8 cellular contexts compared by ENCODE assay signal in genomic region chr18:55588876-55589595, GRCh38. TPM values are rescaled to one million over a fixed set of nuclear protein-coding genes. Genes with fewer than 3 reads are reported as not detected.
DNase-seq lines count a peak whose midpoint lies in the region; ATAC-seq and TF ChIP-seq lines count a peak whose summit lies in the region.

No MANE protein-coding gene starts in this region.

- no peaks in the 10 kb centered on the region for H4K20me1 ChIP-seq in fibroblast of lung (ENCODE audit: control insufficient read depth, extremely low read depth, insufficient read depth, low read length)

- no peaks in the 10 kb centered on the region for H3K36me3 Mint-ChIP-seq in activated naive CD4-positive, alpha-beta T cell treated with anti-CD3 and anti-CD28 coated beads, Interleukin-2, amount 50 U/mL, for 24 hours
- H3K36me3 Mint-ChIP-seq in osteocyte (ENCODE audit: unreplicated experiment): peaks cover 4% of the 10 kb centered on the region

- H3K9ac ChIP-seq in SK-N-MC (ENCODE audit: insufficient read length) (peak overlapping the region; percentile 78), fibroblast of lung (ENCODE audit: insufficient read depth, low read length) (no peak overlapping the region)

- peaks cover 4% of the 10 kb centered on the region for H3K4me1 ChIP-seq in fibroblast of lung (ENCODE audit: control insufficient read depth, extremely low read depth, insufficient read depth, low read length)

- peaks cover 26% of the 10 kb centered on the region for H3K79me2 ChIP-seq in fibroblast of lung (ENCODE audit: control insufficient read depth, insufficient read depth, low read length)

- ATAC-seq in GM18517 (IDR thresholded peaks at IDR 0.05; ENCODE audit: unreplicated experiment) (no peak), GM21447 (IDR thresholded peaks at IDR 0.05; ENCODE audit: unreplicated experiment) (no peak), HG03460 (IDR thresholded peaks at IDR 0.05; ENCODE audit: unreplicated experiment) (no peak)

- H3K27me3 ChIP-seq in fibroblast of lung (ENCODE audit: control insufficient read depth, insufficient read depth, low read length): no peaks in the 10 kb centered on the region

- no peaks in the 10 kb centered on the region for H3K9me3 ChIP-seq in SK-N-MC (ENCODE audit: low read depth, low read length)
- H3K9me3 ChIP-seq in fibroblast of lung (ENCODE audit: control insufficient read depth, insufficient read depth, low read depth, low read length): no peaks in the 10 kb centered on the region

- no peaks in the 10 kb centered on the region for H3K36me3 ChIP-seq in SK-N-MC (ENCODE audit: insufficient read depth, low read length)
- H3K36me3 ChIP-seq in fibroblast of lung (ENCODE audit: control insufficient read depth, insufficient read depth, low read length): no peaks in the 10 kb centered on the region

- H3K9me3 Mint-ChIP-seq in activated naive CD4-positive, alpha-beta T cell treated with anti-CD3 and anti-CD28 coated beads, Interleukin-2, amount 50 U/mL, for 24 hours: no peaks in the 10 kb centered on the region
- H3K9me3 Mint-ChIP-seq in osteocyte (ENCODE audit: unreplicated experiment): no peaks in the 10 kb centered on the region

- peaks cover 29% of the 10 kb centered on the region for H3K4me1 Mint-ChIP-seq in activated naive CD4-positive, alpha-beta T cell treated with anti-CD3 and anti-CD28 coated beads, Interleukin-2, amount 50 U/mL, for 24 hours
- peaks cover 30% of the 10 kb centered on the region for H3K4me1 Mint-ChIP-seq in osteocyte (ENCODE audit: unreplicated experiment)

- peak overlapping the region; percentile 82 for H3K4me3 Mint-ChIP-seq in activated naive CD4-positive, alpha-beta T cell treated with anti-CD3 and anti-CD28 coated beads, Interleukin-2, amount 50 U/mL, for 24 hours
- peak overlapping the region; percentile 85 for H3K4me3 Mint-ChIP-seq in osteocyte (ENCODE audit: unreplicated experiment)

- TF ChIP-seq CTCF in fibroblast of lung (conservative IDR thresholded peaks at IDR 0.05 in 1 of 2, IDR thresholded peaks at IDR 0.05 in 1 of 2; ENCODE audit: low read depth in 1 of 2, low read length in 2 of 2): no peak
- TF ChIP-seq CTCF in osteocyte (IDR thresholded peaks at IDR 0.05): no peak

- DNase-seq in activated naive CD4-positive, alpha-beta T cell (lab: John Stamatoyannopoulos, UW): no peak
- DNase-seq in SK-N-MC (ENCODE audit: low read depth, low spot score) (no peak), fibroblast of lung (ENCODE audit: low read depth in 2 of 2) (peak; percentile 47 to 68), osteocyte (ENCODE audit: extremely low spot score, unreplicated experiment) (no peak)

- H3K4me3 ChIP-seq in SK-N-MC: peak overlapping the region; percentile 85
- H3K4me3 ChIP-seq in fibroblast of lung (replicated peaks in 1 of 4; ENCODE audit: control extremely low read depth in 1 of 4, insufficient read depth in 1 of 4, low read depth in 3 of 4, low read length in 4 of 4): peak overlapping the region; percentile 59 to 88 (median 72)

- H3K27ac Mint-ChIP-seq in activated naive CD4-positive, alpha-beta T cell treated with anti-CD3 and anti-CD28 coated beads, Interleukin-2, amount 50 U/mL, for 24 hours: no peak overlapping the region
- peak overlapping the region; percentile 88 for H3K27ac Mint-ChIP-seq in osteocyte (ENCODE audit: unreplicated experiment)

- peak overlapping the region; percentile 81 for H3K4me2 ChIP-seq in fibroblast of lung (ENCODE audit: extremely low read depth, insufficient read depth, low read length)

- H3K27ac ChIP-seq in SK-N-MC (peak overlapping the region; percentile 85), fibroblast of lung (ENCODE audit: insufficient read depth, low read length) (peak overlapping the region; percentile 59)

- peaks cover 45% of the 10 kb centered on the region for H3K27me3 Mint-ChIP-seq in activated naive CD4-positive, alpha-beta T cell treated with anti-CD3 and anti-CD28 coated beads, Interleukin-2, amount 50 U/mL, for 24 hours
- no peaks in the 10 kb centered on the region for H3K27me3 Mint-ChIP-seq in osteocyte (ENCODE audit: unreplicated experiment)

- no peak overlapping the region for H2AFZ ChIP-seq in fibroblast of lung (ENCODE audit: low read length)

RNA-seq across cellular contexts. Expression of gene TCF4, which starts 1.0 kb away (rescaled TPM):
- total RNA-seq in fibroblast of lung (49.1 and 57.6 TPM in 2 replicates), osteocyte (73.5 and 77.3 TPM in 2 replicates)
- 42.3 and 48.9 TPM in 2 replicates for polyA plus RNA-seq in fibroblast of lung
- 20.2 and 28.5 TPM in 2 replicates for polyA plus RNA-seq in fibroblast of lung (2012)
- polyA minus RNA-seq in fibroblast of lung (ENCODE audit: low replicate concordance): 97.6 and 116 TPM in 2 replicates

Comparison
In these comparisons a context has a peak if more than half of its experiments do, and no peak if none do; other contexts are left out.
1. DNase-seq: peak in fibroblast of lung (2 of 2); none in activated naive CD4-positive, alpha-beta T cell (0 of 4), SK-N-MC (single experiment) and osteocyte (single experiment).